1 cellular context compared by ENCODE assay signal in genomic region chr1:110412576-110412975, GRCh38.
A peak's percentile ranks its signal among the peaks of the same experiment; 100 is the strongest.
TF ChIP-seq lines count a peak whose summit lies in the region.

No MANE protein-coding gene starts in this region.

TF ChIP-seq in K562, 482 proteins besides CTCF, POLR2A, EP300 and RAD21 (continued from another document and continues in another):
- TF ChIP-seq MLLT1 (IDR thresholded peaks at IDR 0.05) (peak; percentile 45 to 57; a peak in 1 of 4 replicates), ZNF551 (CRISPR knock-in tag; IDR thresholded peaks at IDR 0.05) (no peak), HDGF (IDR thresholded peaks at IDR 0.05) (peak; percentile 94), USF2 (CRISPR knock-in tag; IDR thresholded peaks at IDR 0.05) (no peak), TEAD4 (IDR thresholded peaks at IDR 0.05; ENCODE audit: low read length) (peak; percentile 49), TEAD4 (CRISPR knock-in tag; IDR thresholded peaks at IDR 0.05; ENCODE audit: borderline replicate concordance) (no peak), LCOR (CRISPR knock-in tag; IDR thresholded peaks at IDR 0.05) (0 out of 2 replicates have a peak, but pooled peaks have one; percentile 26), E2F6 (IDR thresholded peaks at IDR 0.05; ENCODE audit: borderline replicate concordance in 1 of 2, extremely low read depth in 1 of 2, insufficient read depth in 1 of 2, insufficient read length in 1 of 2, low read depth in 1 of 2, low read length in 1 of 2, poor library complexity in 1 of 2, severe bottlenecking in 1 of 2) (peak; percentile 19 to 30), TRIM28 (IDR thresholded peaks at IDR 0.05) (peak; percentile 64; the same call in 1 of the 2 replicates), PCBP1 (IDR thresholded peaks at IDR 0.05; ENCODE audit: low read depth, low read length, poor library complexity, severe bottlenecking) (no peak), MAX (CRISPR knock-in tag; IDR thresholded peaks at IDR 0.05) (peak; percentile 71), HDAC1 (IDR thresholded peaks at IDR 0.05) (peak in 1 of 2 experiments; percentile 9; a peak in 1 of 4 replicates), RB1 (IDR thresholded peaks at IDR 0.05; ENCODE audit: low read depth) (peak; percentile 84), HMG20A (CRISPR knock-in tag; conservative IDR thresholded peaks at IDR 0.05) (no peak), HES1 (IDR thresholded peaks at IDR 0.05; ENCODE audit: low read depth) (no peak), MTA1 (IDR thresholded peaks at IDR 0.05; ENCODE audit: borderline replicate concordance) (peak; percentile 17; the same call in 1 of the 2 replicates), SMC3 (conservative IDR thresholded peaks at IDR 0.05; ENCODE audit: insufficient read depth, low read depth, low read length) (peak; percentile 98), ZFP1 (CRISPR knock-in tag; IDR thresholded peaks at IDR 0.05) (no peak), YBX1 (IDR thresholded peaks at IDR 0.05) (no peak), ZBTB2 (IDR thresholded peaks at IDR 0.05) (0 out of 2 replicates have a peak, but pooled peaks have one; percentile 29), RERE (CRISPR knock-in tag; IDR thresholded peaks at IDR 0.05; ENCODE audit: borderline replicate concordance) (no peak), CC2D1A (IDR thresholded peaks at IDR 0.05) (peak; percentile 87), ZNF592 (IDR thresholded peaks at IDR 0.05) (peak; percentile 65; the same call in 1 of the 2 replicates), AFF4 (CRISPR knock-in tag; IDR thresholded peaks at IDR 0.05) (0 out of 2 replicates have a peak, but pooled peaks have one; percentile 15), SREBF1 (IDR thresholded peaks at IDR 0.05; ENCODE audit: borderline replicate concordance, low read depth, low read length) (no peak), SAP30 (IDR thresholded peaks at IDR 0.05; ENCODE audit: borderline replicate concordance, insufficient read depth, low read depth, low read length, poor library complexity, severe bottlenecking) (no peak), ETV1 (tag; conservative IDR thresholded peaks at IDR 0.05; ENCODE audit: low read depth) (0 out of 2 replicates have a peak, but pooled peaks have one; percentile 27), CREB3L1 (IDR thresholded peaks at IDR 0.05; ENCODE audit: borderline replicate concordance, low read depth) (peak; percentile 17; the same call in 1 of the 2 replicates), ARID2 (IDR thresholded peaks at IDR 0.05) (peak; percentile 98), SUPT5H (IDR thresholded peaks at IDR 0.05) (no peak)
